In the genomic region with DNA sequence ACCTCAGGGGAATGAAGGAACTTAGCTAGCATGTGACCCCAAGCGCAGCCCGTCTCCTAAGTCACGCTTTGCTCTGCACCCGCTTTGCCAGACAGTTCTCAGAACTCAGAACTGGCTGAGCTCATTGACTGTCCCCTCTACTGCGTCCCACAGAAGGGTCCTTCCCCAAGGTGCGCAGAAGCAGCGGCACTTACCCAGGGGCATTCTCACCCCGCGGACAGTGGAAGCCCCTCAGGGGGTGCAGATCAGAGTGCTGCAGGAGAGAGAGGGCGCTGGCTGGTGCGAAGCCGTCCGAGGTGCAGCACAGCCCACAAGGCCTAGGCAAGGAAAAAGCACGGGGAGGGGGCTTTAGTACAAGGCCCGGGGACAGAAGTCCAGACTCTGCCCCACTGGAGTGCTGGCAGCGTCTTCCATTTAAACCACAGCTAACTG, we compare ENCODE assay signal across 7 cellular contexts. TPM values are rescaled to one million over a fixed set of nuclear protein-coding genes. Genes with fewer than 3 reads are reported as not detected.
DNase-seq lines count a peak whose midpoint lies in the region; ATAC-seq and TF ChIP-seq lines count a peak whose summit lies in the region.

No MANE protein-coding gene starts in this region.

- DNase-seq in H7 = peak; percentile 43
- DNase-seq in Peyer's patch = peak; percentile 33 to 57 (median 50)
- DNase-seq in astrocyte of the cerebellum (ENCODE audit: low read depth) = no peak
- DNase-seq in immature natural killer cell = peak in 2 of 3 donors; percentile 13 to 17
- DNase-seq in stimulated activated CD4-positive, alpha-beta T cell treated with anti-CD3 and anti-CD28 coated beads, Interleukin-4, amount 100 ng/mL, for 4 hours = peak; percentile 10 to 25
- no peak for DNase-seq in T1000 (lab: John Stamatoyannopoulos, UW)

- peaks cover 0 to 13% (median 7%) of the 10 kb centered on the region in 4 donors for H3K4me1 ChIP-seq in Peyer's patch

- H3K4me3 ChIP-seq in H7 (ENCODE audit: insufficient read depth, low read depth, low read length) (peak overlapping the region; percentile 99), Peyer's patch (peak overlapping the region; percentile 68 to 95 (median 72)), astrocyte of the cerebellum (ENCODE audit: low read depth, low read length) (peak overlapping the region; percentile 66)

- TF ChIP-seq CTCF in Peyer's patch (IDR thresholded peaks at IDR 0.05) (no peak), astrocyte of the cerebellum (IDR thresholded peaks at IDR 0.05; ENCODE audit: low read depth, low read length, missing control alignments) (no peak)

- peak overlapping the region; percentile 83 to 97 (median 94) for H3K27ac Mint-ChIP-seq in immature natural killer cell

- in situ Hi-C loops in astrocyte of the cerebellum (cut with HindIII; ENCODE audit: low sequenced_read_pairs) = no loop called here

- H3K36me3 Mint-ChIP-seq in immature natural killer cell = peaks cover 10 to 16% (median 11%) of the 10 kb centered on the region in 3 donors

- H3K4me3 Mint-ChIP-seq in immature natural killer cell = peak overlapping the region; percentile 92 to 98 (median 97)

- H3K36me3 ChIP-seq in H7 (replicated peaks; ENCODE audit: control insufficient read depth, insufficient read depth, low read length) = peaks cover 39% of the 10 kb centered on the region
- peaks cover 0 to 46% (median 0%) of the 10 kb centered on the region in 3 donors for H3K36me3 ChIP-seq in Peyer's patch

- TF ChIP-seq POLR2A in Peyer's patch (IDR thresholded peaks at IDR 0.05) = no peak

- H3K27me3 ChIP-seq in H7 (ENCODE audit: control insufficient read depth, insufficient read depth, low read length) (no peaks in the 10 kb centered on the region), Peyer's patch (no peaks in the 10 kb centered on the region)

- H3K9me3 Mint-ChIP-seq in immature natural killer cell = no peaks in the 10 kb centered on the region

- peak overlapping the region; percentile 76 to 89 (median 83) for H3K27ac ChIP-seq in Peyer's patch

- peaks cover 7 to 14% (median 8%) of the 10 kb centered on the region in 3 donors for H3K27me3 Mint-ChIP-seq in immature natural killer cell (ENCODE audit: low read depth in 3 of 3)

- H3K9me3 ChIP-seq in Peyer's patch = no peaks in the 10 kb centered on the region

- H3K4me1 Mint-ChIP-seq in immature natural killer cell = peaks cover 41 to 47% of the 10 kb centered on the region in 2 donors

- ATAC-seq in GM21737 (IDR thresholded peaks at IDR 0.05; ENCODE audit: unreplicated experiment) = no peak

RNA-seq across cellular contexts. Expression of a gene that starts 0.8 kb away (rescaled TPM):
- total RNA-seq in H7 (2014; rRNA removed; shearing (Covaris generic)) = 44.2 and 45.6 TPM in 2 replicates
- total RNA-seq in Peyer's patch = 10 to 100 TPM; 19.3 to 54.5 (median 48.3) TPM
- 10 to 100 TPM; 42.8 to 86.0 (median 44.9) TPM for polyA plus RNA-seq in immature natural killer cell

RNA-seq across cellular contexts. Expression of a gene that starts 38.3 kb away (rescaled TPM):
- total RNA-seq in H7 (2014; rRNA removed; shearing (Covaris generic)) = 17.5 and 23.9 TPM in 2 replicates
- 10 to 100 TPM; 54.7 to 69.2 (median 61.1) TPM for total RNA-seq in Peyer's patch
- polyA plus RNA-seq in immature natural killer cell = 10 to 100 TPM in 2 of 3 donors, 1 to 10 TPM in 1; 7.5 to 16.7 (median 14.7) TPM

Comparison
In these comparisons a context has a peak if more than half of its experiments do, and no peak if none do; other contexts are left out.
1. DNase-seq: peak in H7 (single experiment), Peyer's patch (3 of 3), immature natural killer cell (2 of 3) and stimulated activated CD4-positive, alpha-beta T cell treated with anti-CD3 and anti-CD28 coated beads, Interleukin-4, amount 100 ng/mL, for 4 hours (2 of 2); none in astrocyte of the cerebellum (single experiment) and T1000 (single experiment).
2. Peak in every context shown above with its lines, with median percentiles within 50 percentile points of each other: H3K4me3 ChIP-seq.